1 cellular context compared by ENCODE assay signal in genomic region chr11:76652989-76653673, GRCh38.
TF ChIP-seq lines count a peak whose summit lies in the region.

No MANE protein-coding gene starts in this region.

TF ChIP-seq in HepG2, 621 proteins besides CTCF, POLR2A, EP300 and RAD21:
- TF ChIP-seq RBM39 (IDR thresholded peaks at IDR 0.05; ENCODE audit: low read depth, low read length, poor library complexity, severe bottlenecking) (no peak), HDAC2 (CRISPR knock-in tag; IDR thresholded peaks at IDR 0.05) (no peak), ZNF382 (CRISPR knock-in tag; IDR thresholded peaks at IDR 0.05; ENCODE audit: borderline replicate concordance) (no peak), KDM4B (CRISPR knock-in tag; IDR thresholded peaks at IDR 0.05) (no peak), HCFC1 (IDR thresholded peaks at IDR 0.05; ENCODE audit: low read depth, low read length) (no peak), TRIM22 (IDR thresholded peaks at IDR 0.05) (no peak), ZBTB44 (CRISPR knock-in tag; IDR thresholded peaks at IDR 0.05) (no peak), ZNF510 (CRISPR knock-in tag; IDR thresholded peaks at IDR 0.05; ENCODE audit: low read depth) (no peak), IRF2 (CRISPR knock-in tag; IDR thresholded peaks at IDR 0.05) (no peak), ARID2 (CRISPR knock-in tag; IDR thresholded peaks at IDR 0.05; ENCODE audit: borderline replicate concordance) (no peak), KMT2A (CRISPR knock-in tag; IDR thresholded peaks at IDR 0.05) (no peak), TP53 (CRISPR knock-in tag; conservative IDR thresholded peaks at IDR 0.05) (no peak), YEATS4 (CRISPR knock-in tag; IDR thresholded peaks at IDR 0.05; ENCODE audit: borderline replicate concordance) (no peak)
TF ChIP-seq in HepG2: peak in this region for 0.
